In genomic region chr12:50025187-50026059, GRCh38 we compare ENCODE assay signal across 8 cellular contexts. TPM values are rescaled to one million over a fixed set of nuclear protein-coding genes. Genes with fewer than 3 reads are reported as not detected.
DNase-seq lines count a peak whose midpoint lies in the region; ATAC-seq and TF ChIP-seq lines count a peak whose summit lies in the region.

TSS of gene RACGAP1 (minus strand) at chr12:50025494. CDS start at chr12:50016715, 8,779 bp downstream.

- H3K4me3 ChIP-seq in left lung: peak within 1 kb of the TSS; percentile 57 to 77

- H3K9me3 ChIP-seq in left lung: no peaks in the 10 kb centered on the region

- no peak for TF ChIP-seq CTCF in left lung (IDR thresholded peaks at IDR 0.05)

- H3K36me3 ChIP-seq in left lung: no peaks in the 10 kb centered on the region

- peak in 13 of 14 donors; percentile 64 to 95 (median 89) for DNase-seq in C1 segment of cervical spinal cord (lab: John Stamatoyannopoulos, UW)
- DNase-seq in NCI-H748 treated with DMSO at 0.1 percent for 48 hours (lab: John Stamatoyannopoulos, UW): peak; percentile 98
- DNase-seq in activated CD4-positive, alpha-beta T cell treated with anti-CD3 and anti-CD28 coated beads, Interleukin-2, amount 50 U/mL, for 24 hours (ENCODE audit: low read depth in 1 of 2, low spot score in 1 of 2): peak; percentile 82 to 96
- DNase-seq in dermis blood vessel endothelial cell: peak; percentile 99
- DNase-seq in left lung: peak; percentile 94 to 96
- peak; percentile 88 to 89 for DNase-seq in stimulated activated CD4-positive, alpha-beta T cell treated with anti-CD3 and anti-CD28 coated beads, Interleukin-2, amount 100 ng/mL, for 48 hours

- H3K27ac ChIP-seq in left lung: peak within 1 kb of the TSS; percentile 40 to 74

- intact Hi-C loops in left lung (cut with DNase I): no loop called here

- peak; percentile 92 for ATAC-seq in GM19372 (IDR thresholded peaks at IDR 0.05; ENCODE audit: low read depth, unreplicated experiment)
- ATAC-seq in HG03558 (IDR thresholded peaks at IDR 0.05; ENCODE audit: extremely low read depth, unreplicated experiment): peak; percentile 75
- peak; percentile 99 for ATAC-seq in left lung

- H3K27me3 ChIP-seq in left lung: no peaks in the 10 kb centered on the region

- peaks cover 6 to 22% of the 10 kb centered on the region in 2 donors for H3K4me1 ChIP-seq in left lung

RNA-seq across cellular contexts. Expression of gene RACGAP1, which starts in this region (rescaled TPM):
- 19.9 and 67.1 TPM in 2 replicates for total RNA-seq in dermis blood vessel endothelial cell
- total RNA-seq in left lung: 10 to 100 TPM; 20.7 to 35.9 TPM

Comparison
In these comparisons a context has a peak if more than half of its experiments do, and no peak if none do; other contexts are left out.
1. Peak in every context shown above with its lines: DNase-seq, ATAC-seq, H3K4me3 ChIP-seq and H3K27ac ChIP-seq.